18 cellular contexts compared by ENCODE assay signal in the genomic region with DNA sequence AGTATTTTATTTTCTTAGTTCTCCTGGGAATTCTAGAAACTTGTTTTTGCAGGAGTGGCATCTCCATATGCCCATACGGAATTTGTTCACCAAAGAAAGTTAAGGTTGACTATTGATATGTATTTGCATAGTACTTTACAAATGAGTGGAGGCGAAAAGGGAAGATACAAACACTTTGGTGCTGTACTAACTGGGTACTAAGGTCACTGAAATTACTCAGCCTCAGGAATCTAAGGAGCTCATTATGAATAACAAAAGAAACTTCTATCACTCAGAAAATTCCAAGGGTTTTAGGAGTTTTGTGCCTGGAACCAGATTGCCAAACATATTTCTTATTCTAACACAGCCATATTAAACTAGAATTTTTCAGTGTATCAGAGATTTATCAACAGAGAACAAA. TPM values are rescaled to one million over a fixed set of nuclear protein-coding genes. Genes with fewer than 3 reads are reported as not detected.
DNase-seq lines count a peak whose midpoint lies in the region; ATAC-seq and TF ChIP-seq lines count a peak whose summit lies in the region.
"Had no signal": no experiment of that assay in that cellular context is flagged by ENCODE, and none has a peak within 500 bp of the region (broad histone marks: within the 10 kb centered on the region; RNA-seq: fewer than 3 reads in every experiment).

No MANE protein-coding gene starts in this region.

- H3K36me3 Mint-ChIP-seq in activated T-cell treated with anti-CD3 and anti-CD28 coated beads, Interleukin-2, amount 50 U/mL, for 4 hours (ENCODE audit: insufficient read depth) = no peaks in the 10 kb centered on the region

- H3K9me3 Mint-ChIP-seq in activated T-cell treated with anti-CD3 and anti-CD28 coated beads, Interleukin-2, amount 50 U/mL, for 4 hours = no peaks in the 10 kb centered on the region
- H3K9me3 Mint-ChIP-seq: activated CD4-positive, alpha-beta T cell treated with anti-CD3 and anti-CD28 coated beads, Interleukin-2, amount 10 ng/mL, durations not matched to agents 7 days and 5 days had no signal

- H3K4me1 Mint-ChIP-seq in activated T-cell treated with anti-CD3 and anti-CD28 coated beads, Interleukin-2, amount 50 U/mL, for 4 hours (ENCODE audit: low read depth) = peaks cover 2% of the 10 kb centered on the region

- H3K4me1 ChIP-seq in ACC112 (ENCODE audit: control insufficient read depth, insufficient read depth, low read length, unreplicated experiment) = peaks cover 15% of the 10 kb centered on the region

- peak; percentile 8 for DNase-seq in fibroblast of the aortic adventitia (ENCODE audit: low read depth)
- DNase-seq in GM10266 (ENCODE audit: extremely low spot score) = no peak
- DNase-seq in activated T-cell treated with anti-CD3 and anti-CD28 coated beads, Interleukin-2, amount 50 U/mL, for 4 hours = no peak
- DNase-seq: 8988T; activated CD4-positive, alpha-beta T cell treated with anti-CD3 and anti-CD28 coated beads, Interleukin-2, amount 10 ng/mL, durations not matched to agents 7 days and 5 days; activated effector memory CD4-positive, alpha-beta T cell treated with Interleukin-2 at 50 U/mL for 16 hours; NCI-H1105 treated with DMSO at 0.1 percent for 48 hours had no signal

- H3K27me3 ChIP-seq in ACC112 (ENCODE audit: insufficient read depth, low read length) = no peaks in the 10 kb centered on the region

- H3K79me2 ChIP-seq in ACC112 (ENCODE audit: control insufficient read depth, insufficient read depth, low read length, unreplicated experiment) = no peaks in the 10 kb centered on the region

- H3K4me3 Mint-ChIP-seq in activated T-cell treated with anti-CD3 and anti-CD28 coated beads, Interleukin-2, amount 50 U/mL, for 4 hours = no peak overlapping the region

- H2AFZ ChIP-seq in ACC112 (ENCODE audit: low read length, unreplicated experiment) = peak overlapping the region; percentile 21

- 0 out of 2 replicates have a peak overlapping the region, but pooled peaks have one; percentile 60 for H3K4me3 ChIP-seq in ACC112 (ENCODE audit: low read depth, low read length)
- H3K4me3 ChIP-seq in fibroblast of the aortic adventitia (ENCODE audit: low read depth, low read length) = no peak overlapping the region

- no peak overlapping the region for H3K27ac ChIP-seq in ACC112 (ENCODE audit: low read depth, low read length)

- peaks cover 8% of the 10 kb centered on the region for H3K27me3 Mint-ChIP-seq in activated T-cell treated with anti-CD3 and anti-CD28 coated beads, Interleukin-2, amount 50 U/mL, for 4 hours (ENCODE audit: low read depth)

- ATAC-seq in GM21717 (IDR thresholded peaks at IDR 0.05; ENCODE audit: unreplicated experiment) = peak; percentile 63
- peak; percentile 54 for ATAC-seq in HG03520 (IDR thresholded peaks at IDR 0.05; ENCODE audit: unreplicated experiment)
- no peak for ATAC-seq in HG03196 (IDR thresholded peaks at IDR 0.05; ENCODE audit: unreplicated experiment)
- ATAC-seq in GM21723 (IDR thresholded peaks at IDR 0.05; ENCODE audit: unreplicated experiment) = no peak
- no peak for ATAC-seq in activated T-cell treated with anti-CD3 and anti-CD28 coated beads, Interleukin-2, amount 50 U/mL, for 4 hours

- no peak for TF ChIP-seq CTCF in fibroblast of the aortic adventitia (IDR thresholded peaks at IDR 0.05; ENCODE audit: insufficient read depth, low read length)
- no peak for TF ChIP-seq CTCF in GM10266 (IDR thresholded peaks at IDR 0.05; ENCODE audit: control insufficient read depth, insufficient read depth, low read depth, missing control alignments)

- no peaks in the 10 kb centered on the region for H3K36me3 ChIP-seq in ACC112 (ENCODE audit: insufficient read depth, low read length)

RNA-seq across cellular contexts. Expression of gene TMPRSS11B, which starts 27.4 kb away (rescaled TPM):
- total RNA-seq in fibroblast of the aortic adventitia (ENCODE audit: low replicate concordance) = not detected in 2 replicates
- not detected for total RNA-seq in activated T-cell treated with anti-CD3 and anti-CD28 coated beads, Interleukin-2, amount 50 U/mL, for 4 hours
- total RNA-seq: activated CD4-positive, alpha-beta T cell treated with anti-CD3 and anti-CD28 coated beads, Interleukin-2, amount 10 ng/mL, durations not matched to agents 7 days and 5 days; chondrocyte; fibroblast of villous mesenchyme; H4; lower leg skin; posterior vena cava; subcutaneous adipose tissue had no signal

Comparison
In these comparisons a context has a peak if more than half of its experiments do, and no peak if none do; other contexts are left out.
1. ATAC-seq: peak in GM21717 (single experiment) and HG03520 (single experiment); none in HG03196 (single experiment), GM21723 (single experiment) and activated T-cell treated with anti-CD3 and anti-CD28 coated beads, Interleukin-2, amount 50 U/mL, for 4 hours (0 of 2).